ENCODE assay signal across 8 cellular contexts in the genomic region with DNA sequence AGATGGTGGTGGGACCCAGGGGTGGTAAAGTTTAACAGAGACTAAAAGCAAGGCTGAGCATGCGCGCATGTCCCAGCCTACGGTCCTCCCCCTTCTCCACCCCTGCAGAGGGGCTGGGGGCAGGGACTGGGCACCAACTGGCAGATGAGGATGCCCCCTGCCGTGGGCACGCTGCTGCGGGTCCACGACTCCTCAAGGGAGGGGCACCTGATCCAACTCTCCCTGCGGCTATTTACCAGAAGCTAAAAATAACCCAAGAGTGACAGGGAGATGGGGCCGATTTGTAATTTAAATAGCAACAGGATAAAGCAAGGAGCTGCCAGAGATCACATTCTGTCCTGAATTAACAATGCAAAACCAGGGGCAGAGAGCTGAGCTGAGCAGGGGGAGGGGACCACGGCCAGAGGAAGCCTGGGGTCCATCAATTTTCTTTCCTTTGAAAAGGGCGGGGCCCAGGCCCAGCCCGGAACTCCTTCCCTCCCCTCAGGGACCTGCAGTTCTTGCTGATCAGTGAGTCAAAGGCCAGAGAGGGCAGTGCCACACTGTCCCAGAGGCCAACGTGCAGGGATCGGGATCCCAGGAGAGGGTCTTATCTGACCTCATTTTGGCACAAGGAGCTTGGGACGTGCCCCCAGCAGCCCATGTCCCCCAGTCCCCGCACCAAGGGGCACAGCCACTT. TPM values are rescaled to one million over a fixed set of nuclear protein-coding genes. Genes with fewer than 3 reads are reported as not detected.
DNase-seq lines count a peak whose midpoint lies in the region; ATAC-seq and TF ChIP-seq lines count a peak whose summit lies in the region.

No MANE protein-coding gene starts in this region.

- no peak for TF ChIP-seq CTCF in RWPE2 (IDR thresholded peaks at IDR 0.05; ENCODE audit: poor library complexity, severe bottlenecking)
- TF ChIP-seq CTCF in GM10266 (IDR thresholded peaks at IDR 0.05; ENCODE audit: control insufficient read depth, insufficient read depth, low read depth, missing control alignments) = no peak

- peak overlapping the region; percentile 21 for H3K4me3 ChIP-seq in HUES48 (ENCODE audit: low read depth, low read length)
- no peak overlapping the region for H3K4me3 ChIP-seq in RWPE2 (ENCODE audit: severe bottlenecking)
- H3K4me3 ChIP-seq in right cardiac atrium (ENCODE audit: low read length) = peak overlapping the region; percentile 1
- H3K4me3 ChIP-seq in skeletal muscle cell (ENCODE audit: low read depth, low read length) = peak overlapping the region; percentile 7

- DNase-seq in RWPE2 (ENCODE audit: low spot score) (no peak), right cardiac atrium (peak; percentile 57 to 89 (median 85)), skeletal muscle cell (ENCODE audit: low read depth) (no peak), SIG-M5 (lab: John Stamatoyannopoulos, UW) (no peak), GM10266 (ENCODE audit: extremely low spot score) (no peak)

- H3K36me3 ChIP-seq in HUES48 (ENCODE audit: control insufficient read depth, insufficient read depth, low read length) = no peaks in the 10 kb centered on the region
- no peaks in the 10 kb centered on the region for H3K36me3 ChIP-seq in RWPE2 (ENCODE audit: low read depth)

- H3K27me3 ChIP-seq in HUES48 (ENCODE audit: control insufficient read depth, insufficient read depth, low read length) = peaks cover 8% of the 10 kb centered on the region
- no peaks in the 10 kb centered on the region for H3K27me3 ChIP-seq in RWPE2 (ENCODE audit: insufficient read depth, poor library complexity, severe bottlenecking)
- no peaks in the 10 kb centered on the region for H3K27me3 ChIP-seq in right cardiac atrium (ENCODE audit: control insufficient read depth, insufficient read depth)

- peak overlapping the region; percentile 94 for H3K27ac ChIP-seq in HUES48 (ENCODE audit: low read depth, low read length)
- H3K27ac ChIP-seq in RWPE2 (ENCODE audit: poor library complexity, severe bottlenecking) = no peak overlapping the region
- peak overlapping the region; percentile 91 for H3K27ac ChIP-seq in right cardiac atrium (ENCODE audit: low read length)

- H3K9ac ChIP-seq in HUES48 (ENCODE audit: low read depth, low read length) = peak overlapping the region; percentile 1; the same call in 1 of the 2 replicates

- intact Hi-C loops in right cardiac atrium (cut with DNase I) = no loop called here

- 23% methylated on average over 16 of the region's 16 CpGs for WGBS in right cardiac atrium

- peaks cover 75% of the 10 kb centered on the region for H3K4me1 ChIP-seq in HUES48 (ENCODE audit: control insufficient read depth, insufficient read depth, low read length)
- no peaks in the 10 kb centered on the region for H3K4me1 ChIP-seq in RWPE2 (ENCODE audit: insufficient read depth, poor library complexity, severe bottlenecking)
- H3K4me1 ChIP-seq in right cardiac atrium (ENCODE audit: control insufficient read depth, insufficient read depth, low read length) = peaks cover 16% of the 10 kb centered on the region

- peak; percentile 43; the same call in 1 of the 3 replicates for ATAC-seq in RWPE2 (ENCODE audit: low read depth)
- ATAC-seq in right cardiac atrium = peak; percentile 75 to 83
- ATAC-seq in GM21515 (IDR thresholded peaks at IDR 0.05; ENCODE audit: unreplicated experiment) = no peak
- ATAC-seq in GM18873 (IDR thresholded peaks at IDR 0.05; ENCODE audit: low FRiP score, unreplicated experiment) = no peak

- no peaks in the 10 kb centered on the region for H3K9me3 ChIP-seq in HUES48 (ENCODE audit: control insufficient read depth, insufficient read depth, low read length)
- H3K9me3 ChIP-seq in RWPE2 (ENCODE audit: severe bottlenecking) = no peaks in the 10 kb centered on the region
- H3K9me3 ChIP-seq in right cardiac atrium (ENCODE audit: control insufficient read depth, low read length) = no peaks in the 10 kb centered on the region

RNA-seq across cellular contexts. Expression of gene DGKZ, which starts 8.1 kb away (rescaled TPM):
- total RNA-seq in right cardiac atrium = 100 to 1,000 TPM in 2 of 4 donors, 10 to 100 TPM in 2; 75.8 to 108 (median 100) TPM
- polyA plus RNA-seq in right cardiac atrium = 87.5 TPM

RNA-seq across cellular contexts. Expression of gene MDK, which starts 42.3 kb away (rescaled TPM):
- total RNA-seq in right cardiac atrium = 10 to 100 TPM in 3 of 4 donors, 1 to 10 TPM in 1; 9.9 to 18.8 (median 11.9) TPM
- polyA plus RNA-seq in right cardiac atrium = 10.1 TPM

RNA-seq across cellular contexts. Expression of gene CHRM4, which starts 52.4 kb away (rescaled TPM):
- under 1 TPM in 2 of 4 donors, not detected in 2; 0.14 to 0.53 TPM for total RNA-seq in right cardiac atrium
- 0.20 TPM for polyA plus RNA-seq in right cardiac atrium

Comparison
In these comparisons a context has a peak if more than half of its experiments do, and no peak if none do; other contexts are left out.
1. ATAC-seq: peak in RWPE2 (single experiment) and right cardiac atrium (2 of 2); none in GM21515 (single experiment) and GM18873 (single experiment).
2. DNase-seq: peak in right cardiac atrium (3 of 3); none in RWPE2 (single experiment), skeletal muscle cell (single experiment), SIG-M5 (single experiment) and GM10266 (single experiment).